In the genomic region with DNA sequence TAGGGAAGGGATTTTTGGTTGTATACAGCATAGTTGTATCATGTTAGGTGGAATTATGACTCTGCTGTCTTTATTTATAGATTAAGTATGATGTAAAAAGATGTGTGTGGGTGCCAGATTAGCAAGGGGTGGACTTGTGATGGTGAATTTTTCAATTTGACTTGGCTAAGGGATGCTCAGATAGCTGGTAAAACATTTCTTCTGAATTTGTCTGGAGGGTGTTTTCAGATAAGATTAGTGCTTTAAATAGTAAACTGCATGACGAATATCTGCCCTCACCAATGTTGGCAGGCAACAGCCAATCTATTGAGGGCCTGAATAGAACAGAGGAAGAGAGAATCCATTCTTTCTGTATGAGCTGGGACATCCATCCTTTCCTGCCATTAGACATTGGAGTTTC, we compare ENCODE assay signal across 20 cellular contexts.
DNase-seq lines count a peak whose midpoint lies in the region; ATAC-seq and TF ChIP-seq lines count a peak whose summit lies in the region.
"Had no signal": no experiment of that assay in that cellular context is flagged by ENCODE, and none has a peak within 500 bp of the region (broad histone marks: within the 10 kb centered on the region; RNA-seq: fewer than 3 reads in every experiment).

No MANE protein-coding gene starts in this region.

- H3K4me1 ChIP-seq in trophoblast cell (ENCODE audit: control insufficient read depth in 1 of 2, insufficient read depth in 2 of 2, low read length in 2 of 2) (peaks cover 12 to 25% of the 10 kb centered on the region in 2 experiments), endodermal cell (ENCODE audit: control insufficient read depth, insufficient read depth, low read length) (peaks cover 13% of the 10 kb centered on the region)

- peak overlapping the region in 1 of 2 donors; percentile 20 for H3K4me3 Mint-ChIP-seq in activated T-cell treated with anti-CD3 and anti-CD28 coated beads, Interleukin-2, amount 50 U/mL, for 72 hours
- H3K4me3 Mint-ChIP-seq in endodermal cell, result no peak overlapping the region
- H3K4me3 Mint-ChIP-seq: CD14-positive monocyte had no signal

- H3K4me3 ChIP-seq in trophoblast cell (ENCODE audit: low read depth, low read length), result no peak overlapping the region
- H3K4me3 ChIP-seq in endodermal cell (ENCODE audit: low read length), result no peak overlapping the region

- DNase-seq in activated T-cell treated with anti-CD3 and anti-CD28 coated beads, Interleukin-2, amount 50 U/mL, for 72 hours, result no peak
- DNase-seq in activated T-cell treated with anti-CD3 and anti-CD28 coated beads for 4 hours, result no peak
- peak; percentile 28 for DNase-seq in SK-MEL-5 (ENCODE audit: low read depth, low spot score)
- DNase-seq in erythroblast (lab: John Stamatoyannopoulos, UW), result peak; percentile 84 to 89
- peak in 1 of 2 donors; percentile 69 for DNase-seq in trophoblast cell
- DNase-seq in A172 (ENCODE audit: low spot score), result no peak
- DNase-seq in endodermal cell, result no peak
- DNase-seq: AML-193, Caco-2, DMS153, H7, NCI-H1048, NCI-H2081 treated with DMSO at 0.1 percent for 48 hours, NCI-H524, SIG-M5 had no signal

- no peak overlapping the region for H3K4me2 ChIP-seq in trophoblast cell (ENCODE audit: low read length)
- H3K4me2 ChIP-seq: KMS-11 had no signal

- peaks cover 20% of the 10 kb centered on the region for H3K79me1 ChIP-seq in trophoblast cell (ENCODE audit: low read length)

- no CpG with 5 or more reads among the region's 1 CpG for WGBS in trophoblast cell (ENCODE audit: extremely low coverage, insufficient coverage, insufficient read length)
- 89 to 100% methylated on average over 1 of the region's 1 CpG for WGBS in endodermal cell (ENCODE audit: insufficient coverage in 1 of 2, insufficient read length in 1 of 2), 2 experiments

- H3K9me3 ChIP-seq in trophoblast cell (ENCODE audit: insufficient read depth, low read depth, low read length), result peaks cover 3% of the 10 kb centered on the region
- H3K9me3 ChIP-seq in endodermal cell (ENCODE audit: control insufficient read depth, low read length), result no peaks in the 10 kb centered on the region

- peak overlapping the region; percentile 24 for H2BK12ac ChIP-seq in trophoblast cell (ENCODE audit: low read length)

- no peak overlapping the region for H3K4ac ChIP-seq in trophoblast cell (ENCODE audit: low read depth, low read length)

- H3K23ac ChIP-seq in trophoblast cell (ENCODE audit: low read length), result no peak overlapping the region

- H3K36me3 ChIP-seq in trophoblast cell (ENCODE audit: control insufficient read depth in 1 of 2, insufficient read depth in 2 of 2, low read length in 2 of 2), result peaks cover 0 to 1% of the 10 kb centered on the region in 2 experiments
- no peaks in the 10 kb centered on the region for H3K36me3 ChIP-seq in endodermal cell (ENCODE audit: control insufficient read depth, insufficient read depth, low read length)

- no peak overlapping the region for H3K18ac ChIP-seq in trophoblast cell (ENCODE audit: low read length)

- H3K27ac ChIP-seq in trophoblast cell (ENCODE audit: low read depth, low read length) (no peak overlapping the region), endodermal cell (ENCODE audit: low read depth, low read length) (no peak overlapping the region)
- H3K27ac ChIP-seq: KMS-11 had no signal

- no peak overlapping the region for H2BK120ac ChIP-seq in trophoblast cell (ENCODE audit: insufficient read depth, low read length, poor library complexity)

- no peaks in the 10 kb centered on the region for H3K9me3 Mint-ChIP-seq in activated T-cell treated with anti-CD3 and anti-CD28 coated beads, Interleukin-2, amount 50 U/mL, for 72 hours
- H3K9me3 Mint-ChIP-seq in endodermal cell, result no peaks in the 10 kb centered on the region
- H3K9me3 Mint-ChIP-seq: CD14-positive monocyte had no signal

- H4K8ac ChIP-seq in trophoblast cell (ENCODE audit: low read depth, low read length), result no peak overlapping the region

- no peak overlapping the region for H3K9ac ChIP-seq in trophoblast cell (ENCODE audit: low read length)
- no peak overlapping the region for H3K9ac ChIP-seq in endodermal cell (ENCODE audit: extremely low read depth, low read length, poor library complexity, severe bottlenecking)
- H3K9ac ChIP-seq: KMS-11 had no signal

- peaks cover 31% of the 10 kb centered on the region for H3K4me1 Mint-ChIP-seq in activated T-cell treated with anti-CD3 and anti-CD28 coated beads, Interleukin-2, amount 50 U/mL, for 72 hours (ENCODE audit: low read depth)
- peaks cover 20% of the 10 kb centered on the region for H3K4me1 Mint-ChIP-seq in endodermal cell

- TF ChIP-seq CTCF in endodermal cell (conservative IDR thresholded peaks at IDR 0.05), result no peak

- H3K27ac Mint-ChIP-seq in activated T-cell treated with anti-CD3 and anti-CD28 coated beads, Interleukin-2, amount 50 U/mL, for 72 hours, result peak overlapping the region; percentile 73
- H3K27ac Mint-ChIP-seq in endodermal cell, result no peak overlapping the region
- H3K27ac Mint-ChIP-seq: CD14-positive monocyte had no signal

- no peaks in the 10 kb centered on the region for H3K27me3 ChIP-seq in trophoblast cell (ENCODE audit: insufficient read depth, low read length)
- H3K27me3 ChIP-seq in endodermal cell (ENCODE audit: control insufficient read depth, insufficient read depth, low read length, poor library complexity, severe bottlenecking), result no peaks in the 10 kb centered on the region

- peaks cover 8% of the 10 kb centered on the region for H3K27me3 Mint-ChIP-seq in activated T-cell treated with anti-CD3 and anti-CD28 coated beads, Interleukin-2, amount 50 U/mL, for 72 hours (ENCODE audit: low read depth)
- no peaks in the 10 kb centered on the region for H3K27me3 Mint-ChIP-seq in endodermal cell (ENCODE audit: insufficient read depth)

- no peak overlapping the region for H2AK5ac ChIP-seq in trophoblast cell (ENCODE audit: low read length)

- H3K79me2 ChIP-seq in trophoblast cell (ENCODE audit: control insufficient read depth, insufficient read depth, low read length, poor library complexity), result no peaks in the 10 kb centered on the region

- no peak overlapping the region for H4K12ac ChIP-seq in trophoblast cell (ENCODE audit: low read depth, low read length)

- H2AFZ ChIP-seq in trophoblast cell (ENCODE audit: insufficient read depth, low read length, poor library complexity), result no peak overlapping the region

- no peak overlapping the region for H4K91ac ChIP-seq in trophoblast cell (ENCODE audit: low read depth, low read length)

- H3K14ac ChIP-seq in trophoblast cell (ENCODE audit: low read length), result no peak overlapping the region

- H3K36me3 Mint-ChIP-seq in activated T-cell treated with anti-CD3 and anti-CD28 coated beads, Interleukin-2, amount 50 U/mL, for 72 hours (ENCODE audit: insufficient read depth in 2 of 2), result peaks cover 0 to 3% of the 10 kb centered on the region in 2 donors
- H3K36me3 Mint-ChIP-seq in endodermal cell (ENCODE audit: low read depth), result no peaks in the 10 kb centered on the region
- H3K36me3 Mint-ChIP-seq: CD14-positive monocyte had no signal

- TF ChIP-seq POLR2A in erythroblast (IDR thresholded peaks at IDR 0.05; ENCODE audit: low read length), result no peak

- peak; percentile 15 to 61 for ATAC-seq in activated T-cell treated with anti-CD3 and anti-CD28 coated beads, Interleukin-2, amount 50 U/mL, for 72 hours (replicated peaks in 1 of 2)
- ATAC-seq in HG02759 (IDR thresholded peaks at IDR 0.05; ENCODE audit: unreplicated experiment), result no peak
- ATAC-seq: HepG2, Panc1 had no signal

- in situ Hi-C loops in SK-MEL-5 (cut with HindIII; ENCODE audit: low pct_unique_long_range_greater_than_20kb, low sequenced_read_pairs), result no loop called here

- H2BK5ac ChIP-seq in trophoblast cell (ENCODE audit: low read depth, low read length, poor library complexity), result no peak overlapping the region

Comparison
In these comparisons a context has a peak if more than half of its experiments do, and no peak if none do; other contexts are left out.
1. DNase-seq: peak in SK-MEL-5 (single experiment) and erythroblast (2 of 2); none in activated T-cell treated with anti-CD3 and anti-CD28 coated beads, Interleukin-2, amount 50 U/mL, for 72 hours (0 of 2), activated T-cell treated with anti-CD3 and anti-CD28 coated beads for 4 hours (single experiment), A172 (single experiment) and endodermal cell (single experiment).